Comparison of ENCODE assay signal across 9 cellular contexts in the genomic region with DNA sequence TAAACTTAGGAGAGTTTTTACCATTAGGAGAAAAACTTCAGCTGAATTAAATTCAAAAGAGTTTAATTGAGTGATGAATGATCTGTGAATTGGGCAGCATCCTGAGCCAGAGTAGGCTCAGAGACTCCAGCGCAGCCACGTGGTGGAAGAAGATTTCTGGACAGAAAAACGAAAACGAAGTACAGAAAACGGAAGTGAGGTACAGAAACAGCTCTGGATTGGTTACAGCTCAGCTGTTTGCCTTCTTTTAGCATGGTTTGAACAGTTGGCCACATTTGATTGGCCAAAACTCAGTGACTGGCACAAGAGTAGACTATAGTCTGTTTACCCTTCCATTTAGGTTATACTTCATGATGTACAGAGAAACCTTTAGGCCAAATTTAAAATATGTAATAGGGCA.
DNase-seq lines count a peak whose midpoint lies in the region; ATAC-seq, FAIRE-seq and TF ChIP-seq lines count a peak whose summit lies in the region.
"Had no signal": no experiment of that assay in that cellular context is flagged by ENCODE, and none has a peak within 500 bp of the region (broad histone marks: within the 10 kb centered on the region; RNA-seq: fewer than 3 reads in every experiment).

No MANE protein-coding gene starts in this region.

- H3K9me3 ChIP-seq in heart right ventricle (no peaks in the 10 kb centered on the region), muscle layer of duodenum (ENCODE audit: control insufficient read depth in 1 of 2, low read length in 2 of 2) (no peaks in the 10 kb centered on the region), pancreas (no peaks in the 10 kb centered on the region)

- no peaks in the 10 kb centered on the region for H3K27me3 ChIP-seq in heart right ventricle
- no peaks in the 10 kb centered on the region for H3K27me3 ChIP-seq in muscle layer of duodenum (ENCODE audit: low read depth, low read length)
- no peaks in the 10 kb centered on the region for H3K27me3 ChIP-seq in pancreas

- H3K27me3 Mint-ChIP-seq in brain = no peaks in the 10 kb centered on the region
- H3K27me3 Mint-ChIP-seq: B cell had no signal

- H3K36me3 ChIP-seq in heart right ventricle (no peaks in the 10 kb centered on the region), muscle layer of duodenum (ENCODE audit: control insufficient read depth in 1 of 2, insufficient read depth in 2 of 2, low read length in 2 of 2) (peaks cover 0 to 4% of the 10 kb centered on the region in 2 donors), pancreas (no peaks in the 10 kb centered on the region)

- no peak overlapping the region for H3K4me3 ChIP-seq in heart right ventricle
- H3K4me3 ChIP-seq in muscle layer of duodenum (ENCODE audit: low read depth in 1 of 2, low read length in 2 of 2) = no peak overlapping the region
- no peak overlapping the region for H3K4me3 ChIP-seq in pancreas

- ATAC-seq in heart right ventricle = no peak
- ATAC-seq in left ventricle myocardium superior = no peak
- no peak for ATAC-seq in pancreas

- peaks cover 54% of the 10 kb centered on the region for H3K4me1 Mint-ChIP-seq in brain

- peak in 2 of 9 donors; percentile 16 to 38 for TF ChIP-seq CTCF in heart right ventricle (IDR thresholded peaks at IDR 0.05)
- no peak for TF ChIP-seq CTCF in brain (conservative IDR thresholded peaks at IDR 0.05)
- TF ChIP-seq CTCF in pancreas (IDR thresholded peaks at IDR 0.05) = no peak

- H3K4me1 ChIP-seq in heart right ventricle (peaks cover 13 to 59% (median 55%) of the 10 kb centered on the region in 9 donors), muscle layer of duodenum (ENCODE audit: control insufficient read depth in 1 of 2, insufficient read depth in 2 of 2, low read length in 2 of 2) (peaks cover 15 to 23% of the 10 kb centered on the region in 2 donors), pancreas (peaks cover 0 to 17% (median 14%) of the 10 kb centered on the region in 3 donors)

- H3K36me3 Mint-ChIP-seq in brain = no peaks in the 10 kb centered on the region

- no peak overlapping the region for H3K4me3 Mint-ChIP-seq in brain
- H3K4me3 Mint-ChIP-seq: B cell had no signal

- H3K27ac ChIP-seq in heart right ventricle (peak overlapping the region in 8 of 10 donors; percentile 86 to 98 (median 94)), muscle layer of duodenum (ENCODE audit: low read length) (peak overlapping the region; percentile 24), pancreas (peak overlapping the region in 2 of 4 donors; percentile 13 to 27)

- H3K9me3 Mint-ChIP-seq in brain = peaks cover 0 to 4% (median 0%) of the 10 kb centered on the region in 5 experiments

- intact Hi-C loops in heart right ventricle (cut with DNase I) (loop anchor here in 6 of 10 donors (2.0 to 10.0 kb wide), 8 partner anchors 29 to 197 kb away; a partner anchor contains a TSS), left ventricle myocardium superior (cut with micrococcal nuclease) (no loop called here), pancreas (cut with DNase I) (no loop called here)

- WGBS in heart right ventricle, 2 donors = 72 to 80% methylated on average over 5 of the region's 5 CpGs
- WGBS in pancreas, 2 donors = 90 to 93% methylated on average over 5 of the region's 5 CpGs

- no peak for DNase-seq in heart right ventricle
- DNase-seq in left ventricle myocardium superior = no peak
- no peak for DNase-seq in 8988T
- no peak for DNase-seq in NK-92 treated with Interleukin-12 subunit alpha and Interleukin-12 subunit beta, amount 100 ng/mL, for 24 hours (lab: John Stamatoyannopoulos, UW)
- no peak for DNase-seq in pancreas
- DNase-seq in NCI-H187 treated with DMSO at 0.1 percent for 48 hours (lab: John Stamatoyannopoulos, UW) = no peak

- no peak for FAIRE-seq in pancreas (lab: Jason Lieb, UNC)

- H3K27ac Mint-ChIP-seq in brain = peak overlapping the region in 3 of 5 experiments; percentile 88 to 95 (median 93)
- H3K27ac Mint-ChIP-seq: B cell had no signal

Comparison
In these comparisons a context has a peak if more than half of its experiments do, and no peak if none do; other contexts are left out.
1. intact Hi-C loops: an anchor here in heart right ventricle (2.0 to 10.0 kb wide); none called in left ventricle myocardium superior and pancreas.